Comparison of ENCODE assay signal across 22 cellular contexts in the genomic region with DNA sequence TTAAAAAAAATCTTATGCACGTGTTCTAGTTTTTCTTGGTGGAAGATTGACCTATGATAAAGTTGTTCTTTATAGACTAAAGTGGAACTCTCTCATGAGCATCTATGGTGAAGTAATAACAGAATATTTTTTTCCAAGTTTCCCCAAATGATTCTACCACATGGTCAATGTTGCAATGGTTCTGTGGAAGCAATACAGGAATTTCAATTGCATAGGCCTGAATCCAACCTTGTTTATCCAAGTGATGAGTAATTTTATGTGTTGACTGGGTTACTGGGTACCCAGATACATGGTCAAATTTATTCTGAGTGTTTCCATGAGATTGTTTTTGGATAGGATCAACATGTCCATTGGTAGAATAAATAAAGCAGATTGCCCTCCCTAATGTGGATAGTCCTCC.
DNase-seq lines count a peak whose midpoint lies in the region; ATAC-seq, FAIRE-seq and TF ChIP-seq lines count a peak whose summit lies in the region.
"Had no signal": no experiment of that assay in that cellular context is flagged by ENCODE, and none has a peak within 500 bp of the region (broad histone marks: within the 10 kb centered on the region; RNA-seq: fewer than 3 reads in every experiment).

No MANE protein-coding gene starts in this region.

- H3K27me3 ChIP-seq in ACC112 (ENCODE audit: insufficient read depth, low read length) (no peaks in the 10 kb centered on the region), PC-3 (ENCODE audit: low read length) (no peaks in the 10 kb centered on the region), keratinocyte (ENCODE audit: control insufficient read depth, extremely low read depth, insufficient read depth, low read length) (no peaks in the 10 kb centered on the region)
- H3K27me3 ChIP-seq: BE2C had no signal

- H3K9ac ChIP-seq in PC-3 (ENCODE audit: low read length) (no peak overlapping the region), keratinocyte (ENCODE audit: control insufficient read depth, extremely low read depth, insufficient read depth, low read length) (no peak overlapping the region)

- intact Hi-C loops in PC-3 (cut with micrococcal nuclease): no loop called here

- DNase-seq in PC-3 (peak; percentile 51), epithelial cell of esophagus (ENCODE audit: low read depth) (peak; percentile 24), keratinocyte (ENCODE audit: low read depth, low spot score) (no peak), NCI-H146 (lab: John Stamatoyannopoulos, UW) (no peak), GM13977 (ENCODE audit: low spot score) (no peak)
- no peak for DNase-seq in stimulated activated naive B cell treated with anti-CD40 and anti-IgM and Interleukin-4, amounts not matched to agents 10 μg/mL and 1 μg/mL and 100 μg/mL, for 72 hours
- DNase-seq: 8988T; BE2C; CD4-positive, CD25-positive, alpha-beta regulatory T cell; COR-L47; DMS 273 treated with DMSO at 0.1 percent for 48 hours; DND-41; Kasumi-1; NCI-H187; NCI-H2107; NCI-H510A; NCI-H748 treated with DMSO at 0.1 percent for 48 hours; NK-92 treated with Interleukin-12 subunit alpha and Interleukin-12 subunit beta, amount 100 ng/mL, for 24 hours; Right ventricle myocardium superior had no signal

- ATAC-seq in PC-3: peak; percentile 32
- no peak for ATAC-seq in stimulated activated naive B cell treated with anti-CD40 and anti-IgM and Interleukin-4, amounts not matched to agents 10 μg/mL and 1 μg/mL and 100 μg/mL, for 72 hours (replicated peaks)
- no peak for ATAC-seq in HG03039 (IDR thresholded peaks at IDR 0.05; ENCODE audit: unreplicated experiment)

- H3K4me2 ChIP-seq in PC-3 (ENCODE audit: low read length) (no peak overlapping the region), keratinocyte (ENCODE audit: control insufficient read depth, extremely low read depth, insufficient read depth, low read depth, low read length) (no peak overlapping the region)

- no peaks in the 10 kb centered on the region for H3K36me3 Mint-ChIP-seq in stimulated activated naive B cell treated with anti-CD40 and anti-IgM and Interleukin-4, amounts not matched to agents 10 μg/mL and 1 μg/mL and 100 μg/mL, for 72 hours
- H3K36me3 Mint-ChIP-seq: CD4-positive, CD25-positive, alpha-beta regulatory T cell had no signal

- H3K27ac ChIP-seq in ACC112 (ENCODE audit: low read depth, low read length): peak overlapping the region; percentile 16; the same call in 1 of the 2 replicates
- no peak overlapping the region for H3K27ac ChIP-seq in PC-3 (ENCODE audit: low read length)
- no peak overlapping the region for H3K27ac ChIP-seq in keratinocyte (ENCODE audit: control insufficient read depth, insufficient read depth, low read length)

- FAIRE-seq in keratinocyte (lab: Jason Lieb, UNC): peak; percentile 9

- H4K20me1 ChIP-seq in PC-3 (ENCODE audit: low read length) (no peaks in the 10 kb centered on the region), keratinocyte (ENCODE audit: control insufficient read depth, extremely low read depth, insufficient read depth, low read length) (no peaks in the 10 kb centered on the region)

- H3K9me3 ChIP-seq in PC-3 (ENCODE audit: low read length) (no peaks in the 10 kb centered on the region), keratinocyte (ENCODE audit: control insufficient read depth, low read depth, low read length) (no peaks in the 10 kb centered on the region)
- H3K9me3 ChIP-seq: BE2C, HAP-1 had no signal

- BruUV-seq in PC-3 (replicated peaks; lab: Mats Ljungman, UMichigan): no TSS peak

- TF ChIP-seq CTCF in PC-3 (conservative IDR thresholded peaks at IDR 0.05; ENCODE audit: low read depth, low read length) (no peak), epithelial cell of esophagus (IDR thresholded peaks at IDR 0.05; ENCODE audit: insufficient read depth, low read depth, low read length, missing control alignments) (no peak), keratinocyte (optimal IDR thresholded peaks at IDR 0.05 in 1 of 3, IDR thresholded peaks at IDR 0.05 in 1 of 3, conservative IDR thresholded peaks at IDR 0.05 in 1 of 3; ENCODE audit: extremely low read depth in 1 of 3, insufficient read depth in 2 of 3, low read length in 3 of 3) (no peak), GM13977 (IDR thresholded peaks at IDR 0.05; ENCODE audit: extremely low read depth, insufficient read depth, missing control alignments) (no peak)

- H3K4me1 Mint-ChIP-seq in stimulated activated naive B cell treated with anti-CD40 and anti-IgM and Interleukin-4, amounts not matched to agents 10 μg/mL and 1 μg/mL and 100 μg/mL, for 72 hours: no peaks in the 10 kb centered on the region
- H3K4me1 Mint-ChIP-seq: CD4-positive, CD25-positive, alpha-beta regulatory T cell had no signal

- H3K36me3 ChIP-seq in ACC112 (ENCODE audit: insufficient read depth, low read length) (no peaks in the 10 kb centered on the region), PC-3 (ENCODE audit: low read depth, low read length) (no peaks in the 10 kb centered on the region), keratinocyte (ENCODE audit: control insufficient read depth in 2 of 2, extremely low read depth in 1 of 2, insufficient read depth in 2 of 2, low read length in 2 of 2) (no peaks in the 10 kb centered on the region)
- H3K36me3 ChIP-seq: BE2C, HAP-1 had no signal

- H3K27me3 Mint-ChIP-seq in stimulated activated naive B cell treated with anti-CD40 and anti-IgM and Interleukin-4, amounts not matched to agents 10 μg/mL and 1 μg/mL and 100 μg/mL, for 72 hours: no peaks in the 10 kb centered on the region
- H3K27me3 Mint-ChIP-seq: CD4-positive, CD25-positive, alpha-beta regulatory T cell had no signal

- in situ Hi-C loops in GM13977 (cut with MboI; ENCODE audit: low pct_unique_long_range_greater_than_20kb, low sequenced_read_pairs, unreplicated experiment): no loop called here

- H3K9me1 ChIP-seq in keratinocyte (ENCODE audit: control insufficient read depth, extremely low read depth, insufficient read depth, low read length): no peaks in the 10 kb centered on the region

- H3K4me3 Mint-ChIP-seq in stimulated activated naive B cell treated with anti-CD40 and anti-IgM and Interleukin-4, amounts not matched to agents 10 μg/mL and 1 μg/mL and 100 μg/mL, for 72 hours: no peak overlapping the region
- H3K4me3 Mint-ChIP-seq: CD4-positive, CD25-positive, alpha-beta regulatory T cell had no signal

- CTCF ChIA-PET in PC-3 (lab: Charles Lee): no interaction called here

- no peaks in the 10 kb centered on the region for H3F3A ChIP-seq in PC-3 (ENCODE audit: low read length, unreplicated experiment)

- H3K4me3 ChIP-seq in ACC112 (ENCODE audit: low read depth, low read length): no peak overlapping the region
- H3K4me3 ChIP-seq in PC-3 (ENCODE audit: low read length): no peak overlapping the region
- no peak overlapping the region for H3K4me3 ChIP-seq in epithelial cell of esophagus (ENCODE audit: low read length)
- no peak overlapping the region for H3K4me3 ChIP-seq in keratinocyte (ENCODE audit: control insufficient read depth in 2 of 3, extremely low read depth in 1 of 3, insufficient read depth in 2 of 3, low read depth in 1 of 3, low read length in 3 of 3)
- H3K4me3 ChIP-seq: HAP-1 had no signal

- no peaks in the 10 kb centered on the region for H3K9me2 ChIP-seq in PC-3 (replicated peaks; ENCODE audit: low read length)

- H3K79me2 ChIP-seq in ACC112 (ENCODE audit: control insufficient read depth, insufficient read depth, low read length, unreplicated experiment) (no peaks in the 10 kb centered on the region), PC-3 (ENCODE audit: low read length) (no peaks in the 10 kb centered on the region), keratinocyte (ENCODE audit: control insufficient read depth, insufficient read depth, low read length) (no peaks in the 10 kb centered on the region)

- peaks cover 2 to 8% of the 10 kb centered on the region in 2 donors for H3K9me3 Mint-ChIP-seq in stimulated activated naive B cell treated with anti-CD40 and anti-IgM and Interleukin-4, amounts not matched to agents 10 μg/mL and 1 μg/mL and 100 μg/mL, for 72 hours

- POLR2A ChIA-PET in PC-3 (lab: Charles Lee; ENCODE audit: unreplicated experiment): no interaction called here

- dilution Hi-C loops in keratinocyte (cut with MboI; ENCODE audit: extremely low pct_ligation_motif_present, low sequenced_read_pairs): no loop called here

- H2AFZ ChIP-seq in ACC112 (ENCODE audit: low read length, unreplicated experiment): no peak overlapping the region
- no peak overlapping the region for H2AFZ ChIP-seq in PC-3 (ENCODE audit: low read length)
- H2AFZ ChIP-seq in keratinocyte (ENCODE audit: control insufficient read depth, low read length): no peak overlapping the region

- no peak overlapping the region for H3K27ac Mint-ChIP-seq in stimulated activated naive B cell treated with anti-CD40 and anti-IgM and Interleukin-4, amounts not matched to agents 10 μg/mL and 1 μg/mL and 100 μg/mL, for 72 hours
- H3K27ac Mint-ChIP-seq: CD4-positive, CD25-positive, alpha-beta regulatory T cell had no signal

- peaks cover 6% of the 10 kb centered on the region for H3K4me1 ChIP-seq in ACC112 (ENCODE audit: control insufficient read depth, insufficient read depth, low read length, unreplicated experiment)
- H3K4me1 ChIP-seq in PC-3 (ENCODE audit: insufficient read depth, low read length): peaks cover 26% of the 10 kb centered on the region
- H3K4me1 ChIP-seq in keratinocyte (ENCODE audit: control insufficient read depth, extremely low read depth, insufficient read depth, low read length): no peaks in the 10 kb centered on the region
- H3K4me1 ChIP-seq: BE2C, HAP-1 had no signal

Comparison
In these comparisons a context has a peak if more than half of its experiments do, and no peak if none do; other contexts are left out.
1. DNase-seq: peak in PC-3 (single experiment) and epithelial cell of esophagus (single experiment); none in keratinocyte (single experiment), NCI-H146 (single experiment), GM13977 (single experiment) and stimulated activated naive B cell treated with anti-CD40 and anti-IgM and Interleukin-4, amounts not matched to agents 10 μg/mL and 1 μg/mL and 100 μg/mL, for 72 hours (single experiment).